ENCODE assay signal across 9 cellular contexts in the genomic region with DNA sequence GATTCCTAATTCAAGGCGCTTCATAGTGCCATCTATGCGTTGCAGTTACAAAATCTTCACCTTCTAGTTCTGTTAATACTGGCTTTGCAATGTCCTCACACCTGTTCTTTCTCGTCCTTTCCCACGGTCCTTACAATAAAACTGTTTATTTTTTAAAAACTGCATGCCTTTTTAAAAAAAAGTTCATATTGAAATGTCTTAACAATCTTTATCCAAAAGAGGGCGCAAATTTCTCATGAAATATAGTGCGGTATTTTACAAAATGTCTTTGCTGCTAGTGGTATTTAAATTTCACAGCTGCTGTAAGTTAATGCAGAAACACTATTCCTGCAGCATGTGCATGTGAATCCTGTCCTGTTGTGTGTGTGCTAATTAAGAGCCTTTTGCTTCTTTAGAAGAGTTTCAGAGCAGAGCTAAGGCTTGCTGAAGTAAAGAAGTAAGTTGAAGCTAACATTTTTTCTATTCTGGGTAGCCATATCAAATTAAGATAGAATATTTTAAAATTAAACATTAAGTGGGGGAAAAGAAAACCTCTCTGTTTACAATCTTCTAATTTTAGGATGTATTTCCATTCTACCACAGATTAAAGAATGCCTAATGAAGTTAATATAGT. TPM values are rescaled to one million over a fixed set of nuclear protein-coding genes. Genes with fewer than 3 reads are reported as not detected.
DNase-seq lines count a peak whose midpoint lies in the region; ATAC-seq and TF ChIP-seq lines count a peak whose summit lies in the region.
"Had no signal": no experiment of that assay in that cellular context is flagged by ENCODE, and none has a peak within 500 bp of the region (broad histone marks: within the 10 kb centered on the region; RNA-seq: fewer than 3 reads in every experiment).

No MANE protein-coding gene starts in this region.

- H3K9me3 ChIP-seq in PC-9 (ENCODE audit: insufficient read depth, low read depth) = no peaks in the 10 kb centered on the region
- H3K9me3 ChIP-seq in CD4-positive, alpha-beta memory T cell (ENCODE audit: control insufficient read depth in 1 of 2, low read length in 2 of 2) = no peaks in the 10 kb centered on the region

- no peak overlapping the region for H3K4me2 ChIP-seq in PC-9

- peaks cover 14% of the 10 kb centered on the region for H3F3A ChIP-seq in PC-9 (ENCODE audit: insufficient read depth, low read depth)

- peaks cover 49% of the 10 kb centered on the region for H3K4me1 ChIP-seq in PC-9 (replicated peaks; ENCODE audit: insufficient read depth)
- H3K4me1 ChIP-seq in CD4-positive, alpha-beta memory T cell (ENCODE audit: insufficient read depth, low read length) = no peaks in the 10 kb centered on the region

- peaks cover 0 to 1% (median 0%) of the 10 kb centered on the region in 4 donors for H3K4me1 Mint-ChIP-seq in CD4-positive, alpha-beta memory T cell
- H3K4me1 Mint-ChIP-seq: activated naive CD4-positive, alpha-beta T cell treated with anti-CD3 and anti-CD28 coated beads, Interleukin-2, amount 50 U/mL, for 24 hours had no signal

- ATAC-seq in GM18511 (IDR thresholded peaks at IDR 0.05; ENCODE audit: unreplicated experiment) = peak; percentile 41

- BruUV-seq in PC-9 (replicated peaks; lab: Mats Ljungman, UMichigan) = no TSS peak

- TF ChIP-seq CTCF in PC-9 (conservative IDR thresholded peaks at IDR 0.05) = peak; percentile 62
- peak; percentile 45 for TF ChIP-seq CTCF in fibroblast of pulmonary artery (IDR thresholded peaks at IDR 0.05; ENCODE audit: low read length, missing control alignments)

- no peak overlapping the region for H3K4me3 Mint-ChIP-seq in CD4-positive, alpha-beta memory T cell
- H3K4me3 Mint-ChIP-seq: activated naive CD4-positive, alpha-beta T cell treated with anti-CD3 and anti-CD28 coated beads, Interleukin-2, amount 50 U/mL, for 24 hours had no signal

- intact Hi-C loops in PC-9 (cut with micrococcal nuclease; ENCODE audit: unreplicated experiment) = loop anchor here (2.0 to 5.0 kb wide), 3 partner anchors 44 to 298 kb away; no protein-coding TSS in a partner anchor
- intact Hi-C loops in CD4-positive, alpha-beta memory T cell (cut with micrococcal nuclease) = loop anchor here (1.0 kb wide), 1 partner anchor 298 kb away; no protein-coding TSS in a partner anchor

- H3K36me3 ChIP-seq in PC-9 (ENCODE audit: low read depth) = no peaks in the 10 kb centered on the region
- H3K36me3 ChIP-seq in CD4-positive, alpha-beta memory T cell (ENCODE audit: insufficient read depth, low read length) = no peaks in the 10 kb centered on the region

- no peaks in the 10 kb centered on the region for H3K9me2 ChIP-seq in PC-9 (ENCODE audit: insufficient read depth)

- no peak overlapping the region for H3K27ac ChIP-seq in PC-9
- H3K27ac ChIP-seq in CD4-positive, alpha-beta memory T cell (ENCODE audit: low read depth, low read length) = no peak overlapping the region

- no peaks in the 10 kb centered on the region for H3K27me3 ChIP-seq in PC-9 (ENCODE audit: insufficient read depth, low read depth)
- H3K27me3 ChIP-seq in CD4-positive, alpha-beta memory T cell (ENCODE audit: insufficient read depth, low read length) = no peaks in the 10 kb centered on the region

- no peaks in the 10 kb centered on the region for H3K9me3 Mint-ChIP-seq in CD4-positive, alpha-beta memory T cell
- H3K9me3 Mint-ChIP-seq: activated naive CD4-positive, alpha-beta T cell treated with anti-CD3 and anti-CD28 coated beads, Interleukin-2, amount 50 U/mL, for 24 hours had no signal

- H3K36me3 Mint-ChIP-seq in CD4-positive, alpha-beta memory T cell = no peaks in the 10 kb centered on the region
- H3K36me3 Mint-ChIP-seq: activated naive CD4-positive, alpha-beta T cell treated with anti-CD3 and anti-CD28 coated beads, Interleukin-2, amount 50 U/mL, for 24 hours had no signal

- H3K4me3 ChIP-seq in PC-9 (no peak overlapping the region), fibroblast of pulmonary artery (replicated peaks; ENCODE audit: low read depth, low read length) (no peak overlapping the region)
- H3K4me3 ChIP-seq in CD4-positive, alpha-beta memory T cell (ENCODE audit: low read length in 2 of 2) = no peak overlapping the region

- H2AFZ ChIP-seq in PC-9 = no peak overlapping the region

- POLR2A ChIA-PET in PC-9 (lab: Charles Lee; ENCODE audit: unreplicated experiment) = no interaction called here
- POLR2A ChIA-PET in CD4-positive, alpha-beta memory T cell (lab: Charles Lee; ENCODE audit: partially characterized antibody) = no interaction called here

- H3K27me3 Mint-ChIP-seq in CD4-positive, alpha-beta memory T cell = peaks cover 23 to 38% of the 10 kb centered on the region in 2 donors

- no peak overlapping the region for H3K27ac Mint-ChIP-seq in CD4-positive, alpha-beta memory T cell
- H3K27ac Mint-ChIP-seq: activated naive CD4-positive, alpha-beta T cell treated with anti-CD3 and anti-CD28 coated beads, Interleukin-2, amount 50 U/mL, for 24 hours had no signal

- DNase-seq in A172 (ENCODE audit: low spot score) = peak; percentile 21
- peak in 1 of 2 experiments; percentile 46 for DNase-seq in PC-9
- DNase-seq in fibroblast of pulmonary artery (ENCODE audit: low read depth) = peak; percentile 63
- DNase-seq in activated CD8-positive, alpha-beta memory T cell treated with anti-CD3 and anti-CD28 coated beads, Interleukin-2, amount 50 U/mL, for 4 hours = no peak
- no peak for DNase-seq in NK-92 (lab: John Stamatoyannopoulos, UW; ENCODE audit: unreplicated experiment)
- no peak for DNase-seq in CD4-positive, alpha-beta memory T cell
- DNase-seq in globus pallidus (ENCODE audit: low spot score) = no peak

- H3K79me2 ChIP-seq in PC-9 (ENCODE audit: low read depth) = no peaks in the 10 kb centered on the region

- H4K20me1 ChIP-seq in PC-9 (ENCODE audit: insufficient read depth) = no peaks in the 10 kb centered on the region

- CTCF ChIA-PET in PC-9 (lab: Charles Lee) = interaction anchor here (1.0 to 1.1 kb wide), 2 partner anchors 78 to 87 kb away, joined by 3 read pairs; no protein-coding TSS in a partner anchor
- CTCF ChIA-PET in CD4-positive, alpha-beta memory T cell (lab: Charles Lee; ENCODE audit: partially characterized antibody) = interaction anchor here (1.2 to 2.7 kb wide), 6 partner anchors 8 to 306 kb away, joined by 3 to 32 read pairs (median 4); no protein-coding TSS in a partner anchor

RNA-seq across cellular contexts. Expression of a gene that starts 15.8 kb away (rescaled TPM):
- total RNA-seq in A172 (2014; rRNA removed; shearing (Covaris generic)) = not detected in 2 replicates
- not detected in 2 replicates for total RNA-seq in PC-9 (2021)
- total RNA-seq in CD4-positive, alpha-beta memory T cell = not detected
- polyA plus RNA-seq in CD4-positive, alpha-beta memory T cell = not detected

Comparison
In these comparisons a context has a peak if more than half of its experiments do, and no peak if none do; other contexts are left out.
1. DNase-seq: peak in A172 (single experiment) and fibroblast of pulmonary artery (single experiment); none in activated CD8-positive, alpha-beta memory T cell treated with anti-CD3 and anti-CD28 coated beads, Interleukin-2, amount 50 U/mL, for 4 hours (single experiment), NK-92 (single experiment), CD4-positive, alpha-beta memory T cell (0 of 5) and globus pallidus (single experiment).